In genomic region chr2:96878796-96879544, GRCh38 we compare ENCODE assay signal across 1 cellular context.
TF ChIP-seq lines count a peak whose summit lies in the region.

No MANE protein-coding gene starts in this region.

TF ChIP-seq in H1, 55 proteins besides CTCF, POLR2A, EP300 and RAD21:
- TF ChIP-seq SP2 (IDR thresholded peaks at IDR 0.05; ENCODE audit: low read length) (no peak), KDM4A (IDR thresholded peaks at IDR 0.05; ENCODE audit: low read depth, low read length, severe bottlenecking) (no peak), POLR2AphosphoS5 (IDR thresholded peaks at IDR 0.05; ENCODE audit: low read depth, low read length) (no peak), MAX (IDR thresholded peaks at IDR 0.05) (no peak), CREB1 (IDR thresholded peaks at IDR 0.05) (no peak), CHD2 (IDR thresholded peaks at IDR 0.05; ENCODE audit: low read length) (no peak), ZNF274 (IDR thresholded peaks at IDR 0.05; ENCODE audit: borderline replicate concordance, extremely low read depth, low read length) (no peak), MAFK (IDR thresholded peaks at IDR 0.05; ENCODE audit: low read depth, low read length) (no peak), BCL11A (IDR thresholded peaks at IDR 0.05; ENCODE audit: low read depth in 2 of 2, low read length in 2 of 2) (no peak), CHD7 (IDR thresholded peaks at IDR 0.05; ENCODE audit: insufficient replicate concordance, low read length) (no peak), KDM5A (IDR thresholded peaks at IDR 0.05; ENCODE audit: low read length) (no peak), TAF1 (IDR thresholded peaks at IDR 0.05; ENCODE audit: low read depth, low read length) (no peak), PHF8 (conservative IDR thresholded peaks at IDR 0.05; ENCODE audit: low read depth, low read length) (no peak), SAP30 (IDR thresholded peaks at IDR 0.05; ENCODE audit: insufficient read depth, insufficient replicate concordance, low read length) (no peak), GABPA (IDR thresholded peaks at IDR 0.05; ENCODE audit: borderline replicate concordance, insufficient read depth, low read length) (no peak)
